11 cellular contexts compared by ENCODE assay signal in genomic region chr22:37781434-37782059, GRCh38. TPM values are rescaled to one million over a fixed set of nuclear protein-coding genes. Genes with fewer than 3 reads are reported as not detected.
DNase-seq lines count a peak whose midpoint lies in the region; ATAC-seq, FAIRE-seq and TF ChIP-seq lines count a peak whose summit lies in the region.
"Had no signal": no experiment of that assay in that cellular context is flagged by ENCODE, and none has a peak within 500 bp of the region (broad histone marks: within the 10 kb centered on the region; RNA-seq: fewer than 3 reads in every experiment).

No MANE protein-coding gene starts in this region.

- no peaks in the 10 kb centered on the region for H3K36me3 ChIP-seq in kidney (ENCODE audit: control insufficient read depth in 1 of 2, insufficient read depth in 2 of 2, low read length in 2 of 2)

- H3K27ac ChIP-seq in kidney (ENCODE audit: low read depth in 2 of 2, low read length in 2 of 2): no peak overlapping the region

- ATAC-seq in T-cell (replicated peaks in 1 of 4): no peak
- no peak for ATAC-seq in GM21619 (IDR thresholded peaks at IDR 0.05; ENCODE audit: unreplicated experiment)

- H3K9me3 Mint-ChIP-seq in MCF 10A (ENCODE audit: unreplicated experiment) (no peaks in the 10 kb centered on the region), T-cell (no peaks in the 10 kb centered on the region)
- H3K9me3 Mint-ChIP-seq: activated B cell treated with CpG ODN at 0.5 μM for 24 hours had no signal

- H3K4me1 Mint-ChIP-seq in MCF 10A (ENCODE audit: insufficient read depth, unreplicated experiment): peaks cover 32% of the 10 kb centered on the region
- no peaks in the 10 kb centered on the region for H3K4me1 Mint-ChIP-seq in T-cell

- intact Hi-C loops in MCF 10A (cut with micrococcal nuclease): no loop called here
- intact Hi-C loops in kidney (cut with DNase I): no loop called here

- no peak overlapping the region for H3K4me3 ChIP-seq in kidney (ENCODE audit: low read length in 2 of 2)
- H3K4me3 ChIP-seq: lung had no signal

- TF ChIP-seq CTCF in MCF 10A (IDR thresholded peaks at IDR 0.05; ENCODE audit: unreplicated experiment) (no peak), kidney (IDR thresholded peaks at IDR 0.05; ENCODE audit: borderline replicate concordance, extremely low read depth, insufficient read depth) (no peak)

- peaks cover 0 to 10% of the 10 kb centered on the region in 2 donors for H3K4me1 ChIP-seq in kidney (ENCODE audit: control insufficient read depth in 1 of 2, insufficient read depth in 1 of 2, low read depth in 1 of 2, low read length in 2 of 2)

- CTCF ChIA-PET in MCF 10A (lab: Yijun Ruan, JAX): interaction anchor here (0.6 to 3.5 kb wide), 4 partner anchors 18 to 189 kb away, joined by 3 to 16 read pairs (median 5); no protein-coding TSS in a partner anchor
- CTCF ChIA-PET in T-cell (lab: Charles Lee): no interaction called here

- H3K36me3 Mint-ChIP-seq in MCF 10A (ENCODE audit: insufficient read depth, unreplicated experiment): peaks cover 9% of the 10 kb centered on the region
- H3K36me3 Mint-ChIP-seq in T-cell: no peaks in the 10 kb centered on the region

- DNase-seq in AG20443 (ENCODE audit: low spot score) (peak; percentile 46), HT-29 (ENCODE audit: low spot score) (peak; percentile 19), MCF 10A (ENCODE audit: unreplicated experiment) (no peak), kidney (peak; percentile 72), NCI-H446 treated with DMSO at 0.1 percent for 48 hours (lab: John Stamatoyannopoulos, UW) (no peak), T-cell (no peak)
- no peak for DNase-seq in activated CD4-positive, alpha-beta T cell treated with anti-CD3 and anti-CD28 coated beads, Interleukin-2, amount 50 U/mL, for 48 hours
- DNase-seq: activated B cell treated with CpG ODN at 0.5 μM for 24 hours, NCI-H1105 had no signal

- no peak overlapping the region for H3K9ac ChIP-seq in kidney (ENCODE audit: low read length in 2 of 2)

- H3K27ac Mint-ChIP-seq in MCF 10A (ENCODE audit: low read depth, unreplicated experiment) (peak overlapping the region; percentile 52), T-cell (no peak overlapping the region)
- H3K27ac Mint-ChIP-seq: activated B cell treated with CpG ODN at 0.5 μM for 24 hours had no signal

- POLR2A ChIA-PET in MCF 10A (lab: Yijun Ruan, JAX) (interaction anchor here (0.7 to 3.4 kb wide), 4 partner anchors 26 to 95 kb away, joined by 3 to 14 read pairs (median 4); partner anchors contain the start of genes GCAT and NOL12), T-cell (lab: Charles Lee) (no interaction called here)

- no TSS peak for BruUV-seq in MCF 10A (replicated peaks; lab: Mats Ljungman, UMichigan)

- no peak overlapping the region for H3K4me3 Mint-ChIP-seq in MCF 10A (ENCODE audit: unreplicated experiment)
- H3K4me3 Mint-ChIP-seq in T-cell: no peak overlapping the region
- H3K4me3 Mint-ChIP-seq: activated B cell treated with CpG ODN at 0.5 μM for 24 hours had no signal

- no peak for FAIRE-seq in kidney (lab: Jason Lieb, UNC)

- no peaks in the 10 kb centered on the region for H3K27me3 Mint-ChIP-seq in MCF 10A (ENCODE audit: insufficient read depth, unreplicated experiment)
- H3K27me3 Mint-ChIP-seq in T-cell: peaks cover 0 to 7% of the 10 kb centered on the region in 2 donors

- H3K9me3 ChIP-seq in kidney (ENCODE audit: control insufficient read depth in 1 of 2, low read length in 2 of 2): no peaks in the 10 kb centered on the region

RNA-seq across cellular contexts. Expression of gene GCAT, which starts 26.2 kb away (rescaled TPM):
- 23.5 and 29.6 TPM in 2 replicates for total RNA-seq in HT-29 (2014; rRNA removed; shearing (Covaris generic))
- total RNA-seq in MCF 10A (2022) (21.5 and 32.8 TPM in 2 replicates), kidney (8.9 TPM), T-cell (1 to 10 TPM; 1.2 to 3.5 (median 2.3) TPM)
- polyA plus RNA-seq in kidney (ENCODE audit: insufficient read depth, low read depth, low replicate concordance): 35.9 TPM

RNA-seq across cellular contexts. Expression of gene GALR3, which starts 41.6 kb away (rescaled TPM):
- total RNA-seq in HT-29 (2014; rRNA removed; shearing (Covaris generic)): not detected in 2 replicates
- total RNA-seq in MCF 10A (2022) (0.26 and 0.27 TPM in 2 replicates), kidney (not detected), T-cell (not detected)
- not detected for polyA plus RNA-seq in kidney (ENCODE audit: insufficient read depth, low read depth, low replicate concordance)
- total RNA-seq: activated B cell treated with CpG ODN at 0.5 μM for 24 hours, lung had no signal
- polyA plus RNA-seq: lung had no signal

Comparison
In these comparisons a context has a peak if more than half of its experiments do, and no peak if none do; other contexts are left out.
1. DNase-seq: peak in AG20443 (single experiment), HT-29 (single experiment) and kidney (single experiment); none in MCF 10A (single experiment), NCI-H446 treated with DMSO at 0.1 percent for 48 hours (single experiment), T-cell (0 of 34) and activated CD4-positive, alpha-beta T cell treated with anti-CD3 and anti-CD28 coated beads, Interleukin-2, amount 50 U/mL, for 48 hours (0 of 2).